1 cellular context compared by ENCODE assay signal in the genomic region with DNA sequence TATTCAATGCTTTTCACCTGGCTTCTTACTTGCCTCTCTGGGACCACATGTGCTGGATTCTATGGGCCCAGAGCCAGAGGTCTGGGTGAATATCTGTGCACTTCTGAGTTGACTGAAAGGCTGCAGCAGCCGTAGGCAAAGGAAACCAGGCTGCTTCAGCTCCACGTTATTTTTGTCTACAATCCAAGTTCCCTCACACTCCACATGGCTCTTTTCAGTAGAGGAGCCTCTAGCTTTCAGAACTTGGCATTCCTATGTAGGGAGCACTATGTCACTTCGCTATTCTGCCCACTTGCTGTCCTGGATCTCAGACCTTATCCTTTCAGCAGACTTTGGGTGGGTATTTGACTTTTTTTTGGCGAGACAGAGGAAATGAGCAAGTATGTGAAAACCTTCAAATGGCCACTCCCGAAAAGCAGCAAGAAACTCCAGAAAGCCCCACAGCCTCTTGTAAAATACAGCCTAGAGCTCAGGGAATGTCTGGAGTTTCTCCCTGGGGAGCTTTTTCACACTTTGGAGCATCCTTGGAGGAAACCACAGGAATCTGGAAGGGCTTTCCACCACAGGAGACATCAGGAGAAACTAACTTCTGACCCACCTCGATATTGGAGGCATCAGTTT.
TF ChIP-seq lines count a peak whose summit lies in the region.

No MANE protein-coding gene starts in this region.

TF ChIP-seq in SK-N-SH, 30 proteins besides CTCF, POLR2A, EP300 and RAD21:
- TF ChIP-seq, protein P1, sequence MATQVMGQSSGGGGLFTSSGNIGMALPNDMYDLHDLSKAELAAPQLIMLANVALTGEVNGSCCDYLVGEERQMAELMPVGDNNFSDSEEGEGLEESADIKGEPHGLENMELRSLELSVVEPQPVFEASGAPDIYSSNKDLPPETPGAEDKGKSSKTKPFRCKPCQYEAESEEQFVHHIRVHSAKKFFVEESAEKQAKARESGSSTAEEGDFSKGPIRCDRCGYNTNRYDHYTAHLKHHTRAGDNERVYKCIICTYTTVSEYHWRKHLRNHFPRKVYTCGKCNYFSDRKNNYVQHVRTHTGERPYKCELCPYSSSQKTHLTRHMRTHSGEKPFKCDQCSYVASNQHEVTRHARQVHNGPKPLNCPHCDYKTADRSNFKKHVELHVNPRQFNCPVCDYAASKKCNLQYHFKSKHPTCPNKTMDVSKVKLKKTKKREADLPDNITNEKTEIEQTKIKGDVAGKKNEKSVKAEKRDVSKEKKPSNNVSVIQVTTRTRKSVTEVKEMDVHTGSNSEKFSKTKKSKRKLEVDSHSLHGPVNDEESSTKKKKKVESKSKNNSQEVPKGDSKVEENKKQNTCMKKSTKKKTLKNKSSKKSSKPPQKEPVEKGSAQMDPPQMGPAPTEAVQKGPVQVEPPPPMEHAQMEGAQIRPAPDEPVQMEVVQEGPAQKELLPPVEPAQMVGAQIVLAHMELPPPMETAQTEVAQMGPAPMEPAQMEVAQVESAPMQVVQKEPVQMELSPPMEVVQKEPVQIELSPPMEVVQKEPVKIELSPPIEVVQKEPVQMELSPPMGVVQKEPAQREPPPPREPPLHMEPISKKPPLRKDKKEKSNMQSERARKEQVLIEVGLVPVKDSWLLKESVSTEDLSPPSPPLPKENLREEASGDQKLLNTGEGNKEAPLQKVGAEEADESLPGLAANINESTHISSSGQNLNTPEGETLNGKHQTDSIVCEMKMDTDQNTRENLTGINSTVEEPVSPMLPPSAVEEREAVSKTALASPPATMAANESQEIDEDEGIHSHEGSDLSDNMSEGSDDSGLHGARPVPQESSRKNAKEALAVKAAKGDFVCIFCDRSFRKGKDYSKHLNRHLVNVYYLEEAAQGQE (IDR thresholded peaks at IDR 0.05; ENCODE audit: low read depth, low read length): no peak
- no peak for TF ChIP-seq TCF12 (IDR thresholded peaks at IDR 0.05)
- TF ChIP-seq SMC3 (IDR thresholded peaks at IDR 0.05; ENCODE audit: low read depth, low read length): no peak
- no peak for TF ChIP-seq ELF1 (IDR thresholded peaks at IDR 0.05)
- no peak for TF ChIP-seq TEAD4 (IDR thresholded peaks at IDR 0.05; ENCODE audit: borderline replicate concordance, insufficient read depth)
- no peak for TF ChIP-seq FOXM1 (IDR thresholded peaks at IDR 0.05; ENCODE audit: low read depth)
- TF ChIP-seq FOSL2 (IDR thresholded peaks at IDR 0.05; ENCODE audit: borderline replicate concordance, low read depth): no peak
- TF ChIP-seq GATA2 (CRISPR knock-in tag; IDR thresholded peaks at IDR 0.05): no peak
- TF ChIP-seq JUND (IDR thresholded peaks at IDR 0.05): no peak
- no peak for TF ChIP-seq NRF1 (IDR thresholded peaks at IDR 0.05; ENCODE audit: low read depth, low read length)
- TF ChIP-seq USF2 (IDR thresholded peaks at IDR 0.05; ENCODE audit: borderline replicate concordance, low read depth, low read length): no peak
- TF ChIP-seq CHD2 (IDR thresholded peaks at IDR 0.05; ENCODE audit: low read length, partially characterized antibody): no peak
